14 cellular contexts compared by ENCODE assay signal in genomic region chr1:64983110-64983509, GRCh38. TPM values are rescaled to one million over a fixed set of nuclear protein-coding genes. Genes with fewer than 3 reads are reported as not detected.
A peak's percentile ranks its signal among the peaks of the same experiment; 100 is the strongest.
DNase-seq lines count a peak whose midpoint lies in the region; ATAC-seq, FAIRE-seq and TF ChIP-seq lines count a peak whose summit lies in the region.
"Had no signal": no experiment of that assay in that cellular context is flagged by ENCODE, and none has a peak within 500 bp of the region (broad histone marks: within the 10 kb centered on the region; RNA-seq: fewer than 3 reads in every experiment).

No MANE protein-coding gene starts in this region.

- ATAC-seq in Panc1 (peak; percentile 77), pancreas (peak; percentile 36 to 56 (median 40)), HG03457 (IDR thresholded peaks at IDR 0.05; ENCODE audit: unreplicated experiment) (no peak), gastrocnemius medialis (no peak), WTC11 (no peak)
- ATAC-seq: activated T-cell treated with anti-CD3 and anti-CD28 coated beads, Interleukin-2, amount 50 U/mL, for 72 hours; mucosa of descending colon had no signal

- H3K27ac ChIP-seq in Panc1 (ENCODE audit: low read length): 0 out of 2 replicates have a peak overlapping the region, but pooled peaks have one; percentile 2
- no peak overlapping the region for H3K27ac ChIP-seq in pancreas
- no peak overlapping the region for H3K27ac ChIP-seq in gastrocnemius medialis
- H3K27ac ChIP-seq: Peyer's patch had no signal

- CTCF ChIA-PET in Panc1 (lab: Charles Lee): no interaction called here
- CTCF ChIA-PET in WTC11 (lab: Charles Lee): interaction anchor here (0.7 kb wide), 1 partner anchor 37 kb away, joined by 3 read pairs; no protein-coding TSS in a partner anchor

- no peak overlapping the region for H3K27ac Mint-ChIP-seq in activated CD4-positive, alpha-beta T cell treated with anti-CD3 and anti-CD28 coated beads, Interleukin-2, amount 10 ng/mL, durations not matched to agents 24 days and 14 days
- no peak overlapping the region for H3K27ac Mint-ChIP-seq in WTC11
- H3K27ac Mint-ChIP-seq: activated T-cell treated with anti-CD3 and anti-CD28 coated beads, Interleukin-2, amount 50 U/mL, for 72 hours had no signal

- H3K9me3 ChIP-seq in Panc1 (ENCODE audit: control insufficient read depth, insufficient read depth, low read depth, low read length) (no peaks in the 10 kb centered on the region), pancreas (peaks cover 0 to 3% (median 0%) of the 10 kb centered on the region in 4 donors), gastrocnemius medialis (no peaks in the 10 kb centered on the region)
- H3K9me3 ChIP-seq: mucosa of descending colon, Peyer's patch had no signal

- no peaks in the 10 kb centered on the region for H3K36me3 Mint-ChIP-seq in activated CD4-positive, alpha-beta T cell treated with anti-CD3 and anti-CD28 coated beads, Interleukin-2, amount 10 ng/mL, durations not matched to agents 24 days and 14 days (ENCODE audit: low read depth)
- H3K36me3 Mint-ChIP-seq in WTC11: no peaks in the 10 kb centered on the region

- H3K9me3 Mint-ChIP-seq in activated CD4-positive, alpha-beta T cell treated with anti-CD3 and anti-CD28 coated beads, Interleukin-2, amount 10 ng/mL, durations not matched to agents 24 days and 14 days: no peaks in the 10 kb centered on the region
- H3K9me3 Mint-ChIP-seq in WTC11: peaks cover 8% of the 10 kb centered on the region; the same call in 1 of the 2 replicates

- H3K4me3 ChIP-seq in Panc1 (ENCODE audit: low read depth in 2 of 2, low read length in 2 of 2): no peak overlapping the region
- no peak overlapping the region for H3K4me3 ChIP-seq in epithelial cell of esophagus (ENCODE audit: low read length)
- no peak overlapping the region for H3K4me3 ChIP-seq in pancreas
- H3K4me3 ChIP-seq in gastrocnemius medialis: no peak overlapping the region
- H3K4me3 ChIP-seq: mucosa of descending colon, Peyer's patch had no signal

- no peak overlapping the region for H3K4me3 Mint-ChIP-seq in activated CD4-positive, alpha-beta T cell treated with anti-CD3 and anti-CD28 coated beads, Interleukin-2, amount 10 ng/mL, durations not matched to agents 24 days and 14 days
- H3K4me3 Mint-ChIP-seq in WTC11: no peak overlapping the region
- H3K4me3 Mint-ChIP-seq: activated T-cell treated with anti-CD3 and anti-CD28 coated beads, Interleukin-2, amount 50 U/mL, for 72 hours had no signal

- POLR2A ChIA-PET in Panc1 (lab: Charles Lee): no interaction called here
- POLR2A ChIA-PET in WTC11 (lab: Charles Lee): no interaction called here

- TF ChIP-seq POLR2A in gastrocnemius medialis (IDR thresholded peaks at IDR 0.05): no peak

- no TSS peak for BruUV-seq in Panc1 (replicated peaks; lab: Mats Ljungman, UMichigan)

- FAIRE-seq in pancreas (lab: Jason Lieb, UNC): no peak
- FAIRE-seq: colon had no signal

- in situ Hi-C loops in Panc1 (cut with HindIII; ENCODE audit: low pct_unique_long_range_greater_than_20kb, low sequenced_read_pairs): no loop called here
- in situ Hi-C loops in gastrocnemius medialis (cut with MboI; ENCODE audit: low sequenced_read_pairs in 4 of 4): no loop called here

- peaks cover 6% of the 10 kb centered on the region for H3K27me3 Mint-ChIP-seq in activated CD4-positive, alpha-beta T cell treated with anti-CD3 and anti-CD28 coated beads, Interleukin-2, amount 10 ng/mL, durations not matched to agents 24 days and 14 days
- H3K27me3 Mint-ChIP-seq in WTC11 (ENCODE audit: low read depth): peaks cover 2% of the 10 kb centered on the region

- peaks cover 11% of the 10 kb centered on the region for H3K4me1 Mint-ChIP-seq in activated CD4-positive, alpha-beta T cell treated with anti-CD3 and anti-CD28 coated beads, Interleukin-2, amount 10 ng/mL, durations not matched to agents 24 days and 14 days
- no peaks in the 10 kb centered on the region for H3K4me1 Mint-ChIP-seq in WTC11

- no peaks in the 10 kb centered on the region for H3K27me3 ChIP-seq in Panc1 (ENCODE audit: control insufficient read depth, insufficient read depth, low read length)
- H3K27me3 ChIP-seq in pancreas: no peaks in the 10 kb centered on the region
- H3K27me3 ChIP-seq in gastrocnemius medialis: no peaks in the 10 kb centered on the region
- H3K27me3 ChIP-seq: Peyer's patch had no signal

- DNase-seq in Daoy (ENCODE audit: low read depth) (peak; percentile 91), Panc1 (ENCODE audit: low read depth, low spot score) (no peak), epithelial cell of esophagus (ENCODE audit: low read depth) (peak; percentile 92), pancreas (no peak), gastrocnemius medialis (no peak), WTC11 (ENCODE audit: low spot score) (no peak)
- no peak for DNase-seq in activated CD4-positive, alpha-beta T cell treated with anti-CD3 and anti-CD28 coated beads, Interleukin-2, amount 10 ng/mL, durations not matched to agents 24 days and 14 days
- DNase-seq: activated T-cell treated with anti-CD3 and anti-CD28 coated beads, Interleukin-2, amount 50 U/mL, for 72 hours; hypothalamus; mucosa of descending colon; NCI-H187; Peyer's patch had no signal

- intact Hi-C loops in Panc1 (cut with micrococcal nuclease; ENCODE audit: unreplicated experiment): loop anchor here (2.0 kb wide), 1 partner anchor 20 kb away; no protein-coding TSS in a partner anchor
- intact Hi-C loops in pancreas (cut with DNase I): no loop called here
- intact Hi-C loops in gastrocnemius medialis (cut with DNase I; ENCODE audit: low total_unique reads): no loop called here
- intact Hi-C loops in activated CD4-positive, alpha-beta T cell treated with anti-CD3 and anti-CD28 coated beads, Interleukin-2, amount 10 ng/mL, durations not matched to agents 24 days and 14 days (cut with micrococcal nuclease): no loop called here

- WGBS in pancreas, 2 donors: 30 to 33% methylated on average over 5 of the region's 5 CpGs

- H3K4me1 ChIP-seq in Panc1 (ENCODE audit: control insufficient read depth, insufficient read depth, low read length) (peaks cover 13% of the 10 kb centered on the region), pancreas (peaks cover 0 to 13% (median 5%) of the 10 kb centered on the region in 3 donors), gastrocnemius medialis (peaks cover 9 to 13% of the 10 kb centered on the region in 2 donors)
- H3K4me1 ChIP-seq: Peyer's patch had no signal

- H3K36me3 ChIP-seq in Panc1 (ENCODE audit: control insufficient read depth, insufficient read depth, low read length) (no peaks in the 10 kb centered on the region), pancreas (no peaks in the 10 kb centered on the region), gastrocnemius medialis (peaks cover 0 to 11% of the 10 kb centered on the region in 2 donors)
- H3K36me3 ChIP-seq: Peyer's patch had no signal

- no peak for TF ChIP-seq CTCF in Panc1 (IDR thresholded peaks at IDR 0.05)
- no peak for TF ChIP-seq CTCF in epithelial cell of esophagus (IDR thresholded peaks at IDR 0.05; ENCODE audit: insufficient read depth, low read depth, low read length, missing control alignments)
- no peak for TF ChIP-seq CTCF in pancreas (IDR thresholded peaks at IDR 0.05)
- no peak for TF ChIP-seq CTCF in gastrocnemius medialis (IDR thresholded peaks at IDR 0.05 in 4 of 5, conservative IDR thresholded peaks at IDR 0.05 in 1 of 5)
- no peak for TF ChIP-seq CTCF in WTC11 (IDR thresholded peaks at IDR 0.05)

TF ChIP-seq in WTC11, 78 proteins besides CTCF, POLR2A, EP300 and RAD21:
- no peak for TF ChIP-seq PRRX2 (CRISPR knock-in tag; IDR thresholded peaks at IDR 0.05)
- TF ChIP-seq MXD4 (CRISPR knock-in tag; IDR thresholded peaks at IDR 0.05; ENCODE audit: borderline replicate concordance): no peak

RNA-seq across cellular contexts. Expression of gene JAK1, which starts 16.8 kb away (rescaled TPM):
- 70.3 and 115 TPM in 2 replicates for total RNA-seq in Daoy (2014; rRNA removed; shearing (Covaris generic))
- total RNA-seq in Panc1 (2021; ENCODE audit: unreplicated experiment) (138 TPM), pancreas (10 to 100 TPM; 44.3 to 89.8 (median 54.4) TPM), gastrocnemius medialis (100 to 1,000 TPM; 121 to 241 (median 165) TPM), WTC11 (2021) (21.1 to 28.2 TPM (median 27.8 TPM) in 3 replicates)
- 67.5 TPM for polyA plus RNA-seq in Panc1 (2012; ENCODE audit: insufficient read length)
- polyA plus RNA-seq in pancreas: 10 to 100 TPM; 15.5 to 26.5 TPM
- total RNA-seq in activated CD4-positive, alpha-beta T cell treated with anti-CD3 and anti-CD28 coated beads, Interleukin-2, amount 10 ng/mL, durations not matched to agents 24 days and 14 days: 86.5 and 86.6 TPM in 2 replicates

Comparison
In these comparisons a context has a peak if more than half of its experiments do, and no peak if none do; other contexts are left out.
1. DNase-seq: peak in Daoy (single experiment) and epithelial cell of esophagus (single experiment); none in Panc1 (single experiment), pancreas (0 of 6), gastrocnemius medialis (0 of 2), activated CD4-positive, alpha-beta T cell treated with anti-CD3 and anti-CD28 coated beads, Interleukin-2, amount 10 ng/mL, durations not matched to agents 24 days and 14 days (single experiment) and WTC11 (single experiment).
2. ATAC-seq: peak in Panc1 (single experiment) and pancreas (4 of 4); none in HG03457 (single experiment), gastrocnemius medialis (0 of 2) and WTC11 (single experiment).